In genomic region chr7:22851140-22851539, GRCh38 we compare ENCODE assay signal across 24 cellular contexts.
"Had no signal": no experiment of that assay in that cellular context is flagged by ENCODE, and none has a peak within 500 bp of the region (broad histone marks: within the 10 kb centered on the region; RNA-seq: fewer than 3 reads in every experiment).

No MANE protein-coding gene starts in this region.

- H3K36me3 ChIP-seq: adrenal gland, breast epithelium, stomach, suprapubic skin, tibial nerve had no signal

- ATAC-seq: activated CD8-positive, alpha-beta T cell treated with anti-CD3 and anti-CD28 coated beads, Interleukin-2, amount 10 ng/mL, durations not matched to agents 7 days and 5 days; activated naive CD4-positive, alpha-beta T cell treated with anti-CD3 and anti-CD28 coated beads, Interleukin-2, amount 50 U/mL, for 72 hours; naive thymus-derived CD4-positive, alpha-beta T cell; sciatic nerve; stimulated activated effector memory CD8-positive, alpha-beta T cell treated with anti-CD3 and anti-CD28 coated beads, Interleukin-12 subunit alpha, Interleukin-12 subunit beta, amount 100 ng/mL, for 72 hours had no signal

- H3K27me3 Mint-ChIP-seq: central memory CD8-positive, alpha-beta T cell; memory B cell had no signal

- DNase-seq: activated CD4-positive, alpha-beta T cell treated with anti-CD3 and anti-CD28 coated beads for 1 hour; activated CD4-positive, alpha-beta T cell treated with anti-CD3 and anti-CD28 coated beads, Interleukin-2, amount 50 U/mL, for 1 hour; activated CD8-positive, alpha-beta T cell treated with anti-CD3 and anti-CD28 coated beads, Interleukin-2, amount 10 ng/mL, durations not matched to agents 7 days and 5 days; activated gamma-delta T cell treated with Interleukin-2 at 50 U/mL for 16 hours; adrenal gland; dorsolateral prefrontal cortex; erythroblast; glutamatergic neuron; hippocampal formation; naive thymus-derived CD4-positive, alpha-beta T cell; posterior cingulate gyrus; small intestine; stimulated activated CD4-positive, alpha-beta T cell treated with anti-CD3 and anti-CD28 coated beads, Interleukin-2, amount 100 ng/mL, for 24 hours; stomach; T-helper 9 cell had no signal

- H3K4me3 Mint-ChIP-seq: activated CD8-positive, alpha-beta T cell treated with anti-CD3 and anti-CD28 coated beads, Interleukin-2, amount 10 ng/mL, durations not matched to agents 7 days and 5 days; central memory CD8-positive, alpha-beta T cell; memory B cell; naive thymus-derived CD4-positive, alpha-beta T cell; neural crest cell; stimulated activated effector memory CD8-positive, alpha-beta T cell treated with anti-CD3 and anti-CD28 coated beads, Interleukin-12 subunit alpha, Interleukin-12 subunit beta, amount 100 ng/mL, for 72 hours had no signal

- H3K9me3 Mint-ChIP-seq: activated naive CD4-positive, alpha-beta T cell treated with anti-CD3 and anti-CD28 coated beads, Interleukin-2, amount 50 U/mL, for 72 hours; central memory CD8-positive, alpha-beta T cell; memory B cell; naive thymus-derived CD4-positive, alpha-beta T cell; neural crest cell; stimulated activated effector memory CD8-positive, alpha-beta T cell treated with anti-CD3 and anti-CD28 coated beads, Interleukin-12 subunit alpha, Interleukin-12 subunit beta, amount 100 ng/mL, for 72 hours had no signal

- H3K27ac Mint-ChIP-seq: activated CD8-positive, alpha-beta T cell treated with anti-CD3 and anti-CD28 coated beads, Interleukin-2, amount 10 ng/mL, durations not matched to agents 7 days and 5 days; activated naive CD4-positive, alpha-beta T cell treated with anti-CD3 and anti-CD28 coated beads, Interleukin-2, amount 50 U/mL, for 72 hours; memory B cell; naive thymus-derived CD4-positive, alpha-beta T cell; stimulated activated effector memory CD8-positive, alpha-beta T cell treated with anti-CD3 and anti-CD28 coated beads, Interleukin-12 subunit alpha, Interleukin-12 subunit beta, amount 100 ng/mL, for 72 hours had no signal

- H3K4me1 ChIP-seq: breast epithelium had no signal

- H3K9me3 ChIP-seq: adrenal gland, breast epithelium, stomach, suprapubic skin, tibial nerve had no signal

- H3K4me3 ChIP-seq: adrenal gland, breast epithelium, dorsolateral prefrontal cortex, stomach, suprapubic skin, tibial nerve had no signal

- H3K36me3 Mint-ChIP-seq: memory B cell; naive thymus-derived CD4-positive, alpha-beta T cell had no signal

- H3K27ac ChIP-seq: adrenal gland, breast epithelium, dorsolateral prefrontal cortex, stomach, suprapubic skin, tibial nerve had no signal

- H3K27me3 ChIP-seq: adrenal gland, breast epithelium, stomach, suprapubic skin, tibial nerve had no signal
